ENCODE assay signal across 20 cellular contexts in the genomic region with DNA sequence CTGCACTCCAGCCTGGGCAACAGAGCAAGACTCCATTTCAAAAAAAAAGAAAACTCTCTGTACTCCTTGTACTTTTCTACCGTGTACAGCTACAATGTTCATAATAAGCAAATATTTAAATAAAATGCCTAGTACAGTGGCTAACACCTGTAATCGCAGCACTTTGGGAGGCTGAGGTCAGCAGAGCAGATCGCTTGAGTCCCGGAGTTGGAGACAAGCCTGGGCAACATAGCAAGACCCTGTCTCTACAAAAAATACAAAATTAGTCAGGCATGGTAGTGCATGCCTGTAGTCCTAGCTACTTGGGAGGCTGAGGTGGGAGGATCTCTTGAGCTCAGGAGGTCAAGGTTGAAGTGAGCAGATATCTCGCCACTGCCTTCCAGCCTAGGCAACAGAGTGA. TPM values are rescaled to one million over a fixed set of nuclear protein-coding genes. Genes with fewer than 3 reads are reported as not detected.
A peak's percentile ranks its signal among the peaks of the same experiment; 100 is the strongest.
DNase-seq lines count a peak whose midpoint lies in the region; ATAC-seq and TF ChIP-seq lines count a peak whose summit lies in the region.
"Had no signal": no experiment of that assay in that cellular context is flagged by ENCODE, and none has a peak within 500 bp of the region (broad histone marks: within the 10 kb centered on the region; RNA-seq: fewer than 3 reads in every experiment).

No MANE protein-coding gene starts in this region.

- H3K4me1 ChIP-seq in HEK293 (ENCODE audit: control insufficient read depth, insufficient read depth, low read length) (peaks cover 15% of the 10 kb centered on the region), psoas muscle (peaks cover 62% of the 10 kb centered on the region), hepatocyte (ENCODE audit: insufficient read depth) (peaks cover 15% of the 10 kb centered on the region), SJCRH30 (peaks cover 2% of the 10 kb centered on the region; the same call in 1 of the 2 replicates)

- CTCF ChIA-PET in activated CD8-positive, alpha-beta memory T cell treated with anti-CD3 and anti-CD28 coated beads, Interleukin-2, amount 10 ng/mL, durations not matched to agents 7 days and 5 days (lab: Charles Lee) = interaction anchor here (1.0 to 3.7 kb wide), 2 partner anchors 15 to 54 kb away, joined by 3 to 18 read pairs; no protein-coding TSS in a partner anchor
- CTCF ChIA-PET in HEK293 (lab: Yijun Ruan, JAX) = interaction anchor here (0.6 to 2.1 kb wide), 3 partner anchors 10 to 49 kb away, joined by 3 to 8 read pairs (median 3); no protein-coding TSS in a partner anchor

- intact Hi-C loops in psoas muscle (cut with DNase I) = loop anchor here (5.0 to 10.0 kb wide), 2 partner anchors 53 to 61 kb away; a partner anchor contains a TSS

- no peak for ATAC-seq in activated CD8-positive, alpha-beta memory T cell treated with anti-CD3 and anti-CD28 coated beads, Interleukin-2, amount 10 ng/mL, durations not matched to agents 7 days and 5 days
- no peak for ATAC-seq in psoas muscle
- ATAC-seq: GM12878, PC-3 had no signal

- H3K9me3 ChIP-seq in HEK293 (ENCODE audit: control insufficient read depth, insufficient read depth, low read depth, low read length) = no peaks in the 10 kb centered on the region
- no peaks in the 10 kb centered on the region for H3K9me3 ChIP-seq in psoas muscle
- no peaks in the 10 kb centered on the region for H3K9me3 ChIP-seq in hepatocyte (ENCODE audit: low read depth)
- no peaks in the 10 kb centered on the region for H3K9me3 ChIP-seq in SJCRH30 (replicated peaks)
- H3K9me3 ChIP-seq: BLaER1 had no signal

- no peak overlapping the region for H3K4me2 ChIP-seq in hepatocyte
- H3K4me2 ChIP-seq: BLaER1 had no signal

- H3K36me3 ChIP-seq in HEK293 (ENCODE audit: control insufficient read depth in 2 of 2, insufficient read depth in 1 of 2, low read length in 2 of 2) = peaks cover 3 to 5% of the 10 kb centered on the region in 2 experiments; a peak in 2 of 3 replicates
- no peaks in the 10 kb centered on the region for H3K36me3 ChIP-seq in psoas muscle (ENCODE audit: insufficient read depth in 1 of 2, low read depth in 1 of 2)
- no peaks in the 10 kb centered on the region for H3K36me3 ChIP-seq in hepatocyte (replicated peaks; ENCODE audit: insufficient read depth, low read depth)
- peaks cover 3% of the 10 kb centered on the region for H3K36me3 ChIP-seq in SJCRH30

- no peak for TF ChIP-seq CTCF in HEK293 (tag by site-specific recombination; IDR thresholded peaks at IDR 0.05)
- TF ChIP-seq CTCF in chondrocyte (IDR thresholded peaks at IDR 0.05) = no peak
- TF ChIP-seq CTCF in psoas muscle (IDR thresholded peaks at IDR 0.05) = no peak
- no peak for TF ChIP-seq CTCF in hepatocyte (IDR thresholded peaks at IDR 0.05; ENCODE audit: poor library complexity)

- POLR2A ChIA-PET in HEK293 (lab: Yijun Ruan, JAX) = interaction anchor here (0.6 kb wide), 1 partner anchor 21 kb away, joined by 3 read pairs; no protein-coding TSS in a partner anchor

- H3K27me3 ChIP-seq in psoas muscle (ENCODE audit: insufficient read depth in 3 of 3, low read length in 2 of 3) (no peaks in the 10 kb centered on the region), hepatocyte (no peaks in the 10 kb centered on the region), SJCRH30 (no peaks in the 10 kb centered on the region)
- H3K27me3 ChIP-seq: BLaER1 had no signal

- no peaks in the 10 kb centered on the region for H3K27me3 Mint-ChIP-seq in activated CD8-positive, alpha-beta memory T cell treated with anti-CD3 and anti-CD28 coated beads, Interleukin-2, amount 10 ng/mL, durations not matched to agents 7 days and 5 days
- no peaks in the 10 kb centered on the region for H3K27me3 Mint-ChIP-seq in chondrocyte (ENCODE audit: low read depth)
- H3K27me3 Mint-ChIP-seq: IgD-negative memory B cell had no signal

- peaks cover 19% of the 10 kb centered on the region for H3K36me3 Mint-ChIP-seq in activated CD8-positive, alpha-beta memory T cell treated with anti-CD3 and anti-CD28 coated beads, Interleukin-2, amount 10 ng/mL, durations not matched to agents 7 days and 5 days
- no peaks in the 10 kb centered on the region for H3K36me3 Mint-ChIP-seq in chondrocyte (ENCODE audit: low read depth)
- H3K36me3 Mint-ChIP-seq: IgD-negative memory B cell had no signal

- no peak for DNase-seq in activated CD8-positive, alpha-beta memory T cell treated with anti-CD3 and anti-CD28 coated beads, Interleukin-2, amount 10 ng/mL, durations not matched to agents 7 days and 5 days
- no peak for DNase-seq in activated CD8-positive, alpha-beta memory T cell treated with anti-CD3 and anti-CD28 coated beads, Interleukin-2, amount 50 U/mL, for 4 hours
- DNase-seq in chondrocyte (ENCODE audit: low spot score) (no peak), psoas muscle (no peak), hepatocyte (ENCODE audit: low spot score) (no peak), SJCRH30 (no peak)
- DNase-seq in stimulated activated CD4-positive, alpha-beta T cell treated with anti-CD3 and anti-CD28 coated beads, Interleukin-4, amount 100 ng/mL, for 4 hours = no peak
- DNase-seq: DND-41, H9, NCI-H2081 treated with DMSO at 0.1 percent for 48 hours, NCI-H510A, NCI-H774, PC-3 had no signal

- no peaks in the 10 kb centered on the region for H3K9me2 ChIP-seq in hepatocyte (replicated peaks; ENCODE audit: insufficient read depth)

- H3K79me2 ChIP-seq in hepatocyte = peaks cover 96% of the 10 kb centered on the region

- no peaks in the 10 kb centered on the region for H3K9me3 Mint-ChIP-seq in activated CD8-positive, alpha-beta memory T cell treated with anti-CD3 and anti-CD28 coated beads, Interleukin-2, amount 10 ng/mL, durations not matched to agents 7 days and 5 days (ENCODE audit: low read depth)
- H3K9me3 Mint-ChIP-seq in chondrocyte (ENCODE audit: low read depth) = no peaks in the 10 kb centered on the region
- H3K9me3 Mint-ChIP-seq: H9, IgD-negative memory B cell had no signal

- WGBS in psoas muscle, 3 donors = 87 to 95% (median 91%) methylated on average over 5 of the region's 5 CpGs
- 89% methylated on average over 5 of the region's 5 CpGs for WGBS in hepatocyte (ENCODE audit: low lambda C conversion rate, missing lambda C conversion rate)

- peaks cover 48% of the 10 kb centered on the region for H3K4me1 Mint-ChIP-seq in activated CD8-positive, alpha-beta memory T cell treated with anti-CD3 and anti-CD28 coated beads, Interleukin-2, amount 10 ng/mL, durations not matched to agents 7 days and 5 days
- peaks cover 55% of the 10 kb centered on the region for H3K4me1 Mint-ChIP-seq in chondrocyte (ENCODE audit: low read depth)

- no peak overlapping the region for H3K4me3 ChIP-seq in HEK293 (ENCODE audit: low read depth, low read length)
- H3K4me3 ChIP-seq in psoas muscle = no peak overlapping the region
- no peak overlapping the region for H3K4me3 ChIP-seq in hepatocyte
- H3K4me3 ChIP-seq in SJCRH30 = no peak overlapping the region
- H3K4me3 ChIP-seq: BLaER1, GM12878 had no signal

- no peak overlapping the region for H3K4me3 Mint-ChIP-seq in activated CD8-positive, alpha-beta memory T cell treated with anti-CD3 and anti-CD28 coated beads, Interleukin-2, amount 10 ng/mL, durations not matched to agents 7 days and 5 days
- H3K4me3 Mint-ChIP-seq in chondrocyte (ENCODE audit: unreplicated experiment) = no peak overlapping the region
- H3K4me3 Mint-ChIP-seq: H9 had no signal

- H2AFZ ChIP-seq in hepatocyte = no peak overlapping the region

- H3K27ac ChIP-seq in HEK293 (ENCODE audit: extremely low read depth, low read depth, low read length) = no peak overlapping the region
- peak overlapping the region; percentile 30 for H3K27ac ChIP-seq in psoas muscle
- H3K27ac ChIP-seq in hepatocyte = no peak overlapping the region
- H3K27ac ChIP-seq in SJCRH30 = no peak overlapping the region
- H3K27ac ChIP-seq: BLaER1, RWPE1 had no signal

- H3K27ac Mint-ChIP-seq in activated CD8-positive, alpha-beta memory T cell treated with anti-CD3 and anti-CD28 coated beads, Interleukin-2, amount 10 ng/mL, durations not matched to agents 7 days and 5 days = peak overlapping the region; percentile 64
- peak overlapping the region; percentile 66 for H3K27ac Mint-ChIP-seq in chondrocyte (ENCODE audit: unreplicated experiment)
- H3K27ac Mint-ChIP-seq: H9, IgD-negative memory B cell had no signal

- H4K20me1 ChIP-seq in hepatocyte (ENCODE audit: insufficient read depth, poor library complexity, severe bottlenecking) = peaks cover 9% of the 10 kb centered on the region

TF ChIP-seq in HEK293, 187 proteins besides CTCF, POLR2A, EP300 and RAD21 (continues in another document):
- TF ChIP-seq ZNF121 (tag by site-specific recombination; IDR thresholded peaks at IDR 0.05) (peak; percentile 82), ZNF37A (tag by site-specific recombination; IDR thresholded peaks at IDR 0.05) (no peak), ZNF266 (tag by site-specific recombination; IDR thresholded peaks at IDR 0.05; ENCODE audit: low read depth) (no peak), SCRT2 (tag by site-specific recombination; IDR thresholded peaks at IDR 0.05) (no peak)

RNA-seq across cellular contexts. Expression of a gene that starts 5.7 kb away (rescaled TPM):
- 10 to 100 TPM; 17.5 to 23.1 TPM for total RNA-seq in activated CD8-positive, alpha-beta memory T cell treated with anti-CD3 and anti-CD28 coated beads, Interleukin-2, amount 10 ng/mL, durations not matched to agents 7 days and 5 days
- total RNA-seq in chondrocyte (7.5 to 10.6 TPM (median 8.1 TPM) in 3 replicates), psoas muscle (1 to 10 TPM; 2.5 to 5.0 (median 3.5) TPM), hepatocyte (7.3 and 11.2 TPM in 2 replicates)
- polyA plus RNA-seq in psoas muscle (10 to 100 TPM in 1 of 3 donors, 1 to 10 TPM in 2; 1.8 to 12.3 (median 3.0) TPM), hepatocyte (7.3 and 11.9 TPM in 2 replicates)
- 7.1 and 11.3 TPM in 2 replicates for total RNA-seq in SJCRH30 (2014; rRNA removed; shearing (Covaris generic))

RNA-seq across cellular contexts. Expression of a gene that starts 23.9 kb away (rescaled TPM):
- not detected for total RNA-seq in activated CD8-positive, alpha-beta memory T cell treated with anti-CD3 and anti-CD28 coated beads, Interleukin-2, amount 10 ng/mL, durations not matched to agents 7 days and 5 days
- total RNA-seq in chondrocyte (not detected in 3 replicates), psoas muscle (not detected), hepatocyte (not detected in 2 replicates)
- polyA plus RNA-seq in psoas muscle (not detected), hepatocyte (not detected in 2 replicates)
- not detected in 2 replicates for total RNA-seq in SJCRH30 (2014; rRNA removed; shearing (Covaris generic))
- total RNA-seq: GM12878, H9, HT1080, LHCN-M2, PC-3 had no signal
- polyA plus RNA-seq: GM12878, IgD-negative memory B cell had no signal

RNA-seq across cellular contexts. Expression of a gene that starts 37.1 kb away (rescaled TPM):
- total RNA-seq in activated CD8-positive, alpha-beta memory T cell treated with anti-CD3 and anti-CD28 coated beads, Interleukin-2, amount 10 ng/mL, durations not matched to agents 7 days and 5 days = not detected
- total RNA-seq in chondrocyte = not detected in 3 replicates
- not detected for total RNA-seq in psoas muscle
- polyA plus RNA-seq in psoas muscle = not detected
- not detected in 2 replicates for total RNA-seq in hepatocyte
- polyA plus RNA-seq in hepatocyte = not detected in 2 replicates
- total RNA-seq in SJCRH30 (2014; rRNA removed; shearing (Covaris generic)) = not detected in 2 replicates
- total RNA-seq: GM12878, H9, HT1080, LHCN-M2, PC-3 had no signal
- polyA plus RNA-seq: IgD-negative memory B cell had no signal

RNA-seq across cellular contexts. Expression of a gene that starts 53.6 kb away (rescaled TPM):
- 10 to 100 TPM; 10.2 to 14.4 TPM for total RNA-seq in activated CD8-positive, alpha-beta memory T cell treated with anti-CD3 and anti-CD28 coated beads, Interleukin-2, amount 10 ng/mL, durations not matched to agents 7 days and 5 days
- total RNA-seq in chondrocyte (10.7 to 14.6 TPM (median 11.4 TPM) in 3 replicates), psoas muscle (10 to 100 TPM in 3 of 4 donors, 1 to 10 TPM in 1; 9.7 to 20.7 (median 11.9) TPM), hepatocyte (15.5 and 17.8 TPM in 2 replicates)
- polyA plus RNA-seq in psoas muscle (10 to 100 TPM in 1 of 3 donors, 1 to 10 TPM in 2; 5.3 to 10.5 (median 6.8) TPM), hepatocyte (7.4 and 8.8 TPM in 2 replicates)
- total RNA-seq in SJCRH30 (2014; rRNA removed; shearing (Covaris generic)) = 31.8 and 32.2 TPM in 2 replicates
